13 cellular contexts compared by ENCODE assay signal in the genomic region with DNA sequence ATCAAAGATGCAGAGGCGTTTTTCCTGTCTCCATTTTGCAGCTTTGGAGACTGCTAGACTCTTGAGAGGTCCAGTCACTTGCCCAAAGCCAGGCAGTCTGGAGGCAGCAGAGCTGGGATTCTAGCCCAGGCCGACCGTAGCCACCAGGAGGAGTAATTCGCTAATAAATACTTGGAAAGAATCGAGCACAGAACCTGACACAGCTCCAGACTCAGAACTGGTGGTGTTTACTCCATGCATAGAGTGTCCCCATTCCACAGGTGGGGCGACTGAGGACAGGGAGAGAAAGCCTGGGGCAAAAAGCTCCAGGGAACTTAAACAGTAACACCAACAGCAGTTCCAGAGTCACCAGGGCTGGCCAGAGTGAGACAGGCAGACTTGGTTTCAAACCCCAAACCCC. TPM values are rescaled to one million over a fixed set of nuclear protein-coding genes. Genes with fewer than 3 reads are reported as not detected.
A peak's percentile ranks its signal among the peaks of the same experiment; 100 is the strongest.
DNase-seq lines count a peak whose midpoint lies in the region; ATAC-seq, FAIRE-seq and TF ChIP-seq lines count a peak whose summit lies in the region.
"Had no signal": no experiment of that assay in that cellular context is flagged by ENCODE, and none has a peak within 500 bp of the region (broad histone marks: within the 10 kb centered on the region; RNA-seq: fewer than 3 reads in every experiment).

No MANE protein-coding gene starts in this region.

- TF ChIP-seq CTCF in VCaP (conservative IDR thresholded peaks at IDR 0.05) (peak; percentile 65), pancreas (IDR thresholded peaks at IDR 0.05) (no peak)

- H3K36me3 ChIP-seq in GM23248 (ENCODE audit: low read depth) = no peaks in the 10 kb centered on the region
- no peaks in the 10 kb centered on the region for H3K36me3 ChIP-seq in pancreas
- H3K36me3 ChIP-seq: thoracic aorta had no signal

- H3K4me1 ChIP-seq in GM23248 (ENCODE audit: insufficient read depth) (peaks cover 8% of the 10 kb centered on the region; the same call in 1 of the 2 replicates), pancreas (no peaks in the 10 kb centered on the region)

- no peak overlapping the region for H3K4me2 ChIP-seq in GM23248 (ENCODE audit: unreplicated experiment)

- no peak overlapping the region for H3K27ac ChIP-seq in GM23248
- no peak overlapping the region for H3K27ac ChIP-seq in VCaP
- no peak overlapping the region for H3K27ac ChIP-seq in pancreas
- H3K27ac ChIP-seq: skin epidermis, thoracic aorta had no signal

- no peaks in the 10 kb centered on the region for H3K9me2 ChIP-seq in GM23248 (ENCODE audit: insufficient read depth)

- H3K9ac ChIP-seq in GM23248 = no peak overlapping the region

- H3K9me3 ChIP-seq in GM23248 (ENCODE audit: low read depth) = no peaks in the 10 kb centered on the region
- H3K9me3 ChIP-seq in pancreas = no peaks in the 10 kb centered on the region
- H3K9me3 ChIP-seq: thoracic aorta had no signal

- peak; percentile 75 for DNase-seq in 8988T
- peak; percentile 72 for DNase-seq in GM23248
- DNase-seq in head of caudate nucleus = peak in 32 of 42 donors; percentile 49 to 87 (median 66)
- no peak for DNase-seq in amniotic stem cell (lab: John Stamatoyannopoulos, UW)
- no peak for DNase-seq in pancreas
- no peak for DNase-seq in activated T-cell treated with anti-CD3 and anti-CD28 coated beads for 4 hours
- DNase-seq: activated B cell treated with CpG ODN at 0.5 μM for 24 hours, COR-L47, NCI-H2171 had no signal

- H2AFZ ChIP-seq in GM23248 = no peak overlapping the region

- H3K27me3 ChIP-seq in GM23248 (replicated peaks; ENCODE audit: insufficient read depth) = peaks cover 12% of the 10 kb centered on the region
- no peaks in the 10 kb centered on the region for H3K27me3 ChIP-seq in pancreas

- WGBS in GM23248 (ENCODE audit: low coverage in 1 of 2, low lambda C conversion rate in 2 of 2, missing lambda C conversion rate in 2 of 2), 2 experiments = 22 to 25% methylated on average over 6 of the region's 6 CpGs
- WGBS in pancreas, 2 donors = 26 to 29% methylated on average over 6 of the region's 6 CpGs

- H3K4me3 ChIP-seq in GM23248 (no peak overlapping the region), pancreas (no peak overlapping the region)
- H3K4me3 ChIP-seq: skin epidermis, thoracic aorta had no signal

- no peaks in the 10 kb centered on the region for H4K20me1 ChIP-seq in GM23248 (ENCODE audit: insufficient read depth)

- no peak for FAIRE-seq in pancreas (lab: Jason Lieb, UNC)

- no peaks in the 10 kb centered on the region for H3K79me2 ChIP-seq in GM23248 (ENCODE audit: insufficient read depth)

- H3F3A ChIP-seq in GM23248 (ENCODE audit: insufficient read depth) = no peaks in the 10 kb centered on the region

- ATAC-seq in GM18861 (IDR thresholded peaks at IDR 0.05; ENCODE audit: unreplicated experiment) (no peak), pancreas (no peak)

- intact Hi-C loops in head of caudate nucleus (cut with DNase I) = loop anchor here (2.0 kb wide), 2 partner anchors 15 to 35 kb away; no protein-coding TSS in a partner anchor
- intact Hi-C loops in pancreas (cut with DNase I) = no loop called here

- in situ Hi-C loops in GM23248 (cut with MboI) = no loop called here

RNA-seq across cellular contexts. Expression of gene CERCAM, which starts 10.7 kb away (rescaled TPM):
- total RNA-seq in GM23248 (2014; rRNA removed; shearing (Covaris generic)) = 474 and 525 TPM in 2 replicates
- 596 and 633 TPM in 2 replicates for polyA plus RNA-seq in GM23248 (2016; fragmentation: Nextera tagmentation; extraction: Ambion mirVana)
- total RNA-seq in pancreas = 10 to 100 TPM; 13.0 to 29.9 (median 16.6) TPM
- 10 to 100 TPM; 21.3 to 24.7 TPM for polyA plus RNA-seq in pancreas

RNA-seq across cellular contexts. Expression of gene URM1, which starts 38.8 kb away (rescaled TPM):
- 39.2 and 59.2 TPM in 2 replicates for total RNA-seq in GM23248 (2014; rRNA removed; shearing (Covaris generic))
- 60.9 and 64.4 TPM in 2 replicates for polyA plus RNA-seq in GM23248 (2016; fragmentation: Nextera tagmentation; extraction: Ambion mirVana)
- total RNA-seq in pancreas = 10 to 100 TPM; 30.9 to 46.1 (median 34.0) TPM
- polyA plus RNA-seq in pancreas = 10 to 100 TPM; 18.5 to 32.9 TPM

RNA-seq across cellular contexts. Expression of gene ODF2, which starts 45.8 kb away (rescaled TPM):
- 29.5 and 37.9 TPM in 2 replicates for total RNA-seq in GM23248 (2014; rRNA removed; shearing (Covaris generic))
- polyA plus RNA-seq in GM23248 (2016; fragmentation: Nextera tagmentation; extraction: Ambion mirVana) (32.1 and 34.8 TPM in 2 replicates), pancreas (10 to 100 TPM; 10.9 to 15.0 TPM)
- 10 to 100 TPM in 2 of 6 donors, 1 to 10 TPM in 4; 8.0 to 14.5 (median 9.3) TPM for total RNA-seq in pancreas

Comparison
In these comparisons a context has a peak if more than half of its experiments do, and no peak if none do; other contexts are left out.
1. DNase-seq: peak in 8988T (single experiment), GM23248 (single experiment) and head of caudate nucleus (32 of 42); none in amniotic stem cell (single experiment), pancreas (0 of 6) and activated T-cell treated with anti-CD3 and anti-CD28 coated beads for 4 hours (single experiment).
2. RNA of gene CERCAM, which starts 10.7 kb away (total RNA-seq): 474 to 525 TPM in GM23248; 13.0 to 29.9 TPM in pancreas; every median in the first group is over 10 times any median in the second.